7 cellular contexts compared by ENCODE assay signal in genomic region chr7:39791911-39792310, GRCh38.
DNase-seq lines count a peak whose midpoint lies in the region; ATAC-seq, FAIRE-seq and TF ChIP-seq lines count a peak whose summit lies in the region.
"Not testable (repeated sequence)": the region's sequence is repeated elsewhere in the genome, so short reads cannot be mapped to it uniquely, and the experiment has no call there.

No MANE protein-coding gene starts in this region.

- not testable (repeated sequence) for H4K91ac ChIP-seq in H1 (replicated peaks; ENCODE audit: insufficient read length, low read length)

- not testable (repeated sequence) for H2AFZ ChIP-seq in DND-41 (ENCODE audit: low read depth, low read length); H1 (ENCODE audit: low read length)

- not testable (repeated sequence) for H2BK20ac ChIP-seq in H1 (ENCODE audit: low read length)

- H3K14ac ChIP-seq in H1 (ENCODE audit: insufficient read length) = not testable (repeated sequence)

- not testable (repeated sequence) for H3K4me2 ChIP-seq in DND-41 (ENCODE audit: insufficient read depth, low read length); H1 (ENCODE audit: insufficient read depth in 1 of 2, low read depth in 2 of 2, low read length in 2 of 2); mesendoderm (ENCODE audit: low read length)

- H4K20me1 ChIP-seq in DND-41 (ENCODE audit: insufficient read depth, low read length); H1 (replicated peaks in 1 of 2; ENCODE audit: control insufficient read depth in 1 of 2, insufficient read depth in 2 of 2, low read length in 2 of 2): not testable (repeated sequence)

- H4K8ac ChIP-seq in H1 (ENCODE audit: extremely low read depth, insufficient read depth, low read length); mesendoderm (ENCODE audit: low read depth, low read length): not testable (repeated sequence)

- not testable (repeated sequence) for H2AK5ac ChIP-seq in H1 (ENCODE audit: low read depth, low read length); mesendoderm (ENCODE audit: low read length)

- H3K9me3 ChIP-seq in DND-41 (ENCODE audit: insufficient read depth, low read length, severe bottlenecking); Panc1 (ENCODE audit: control insufficient read depth, insufficient read depth, low read depth, low read length); H1 (ENCODE audit: insufficient read depth in 2 of 2, low read depth in 1 of 2, low read length in 1 of 2): not testable (repeated sequence)

- TF ChIP-seq CTCF in DND-41 (IDR thresholded peaks at IDR 0.05; ENCODE audit: borderline replicate concordance, extremely low read depth, low read length, poor library complexity, severe bottlenecking) (peak; percentile 26), Panc1 (IDR thresholded peaks at IDR 0.05) (peak; percentile 40), H1 (IDR thresholded peaks at IDR 0.05; ENCODE audit: control extremely low read depth in 1 of 3, insufficient read depth in 1 of 3, low read depth in 1 of 3, low read length in 3 of 3) (peak; percentile 42 to 53 (median 47))
- not testable (repeated sequence) for TF ChIP-seq CTCF in fibroblast of the aortic adventitia (IDR thresholded peaks at IDR 0.05; ENCODE audit: insufficient read depth, low read length)

- 81% methylated on average over 9 of the region's 16 CpGs; no CpG with 5 or more reads in 1 of the 2 experiments for WGBS in H1 (ENCODE audit: extremely low coverage in 1 of 2, insufficient coverage in 1 of 2, insufficient read length in 1 of 2, insufficient replicate concordance in 2 of 2, low coverage in 1 of 2, low lambda C conversion rate in 2 of 2, missing lambda C conversion rate in 1 of 2), 2 experiments
- no CpG with 5 or more reads among the region's 16 CpGs for WGBS in mesendoderm (ENCODE audit: extremely low coverage, insufficient coverage, low lambda C conversion rate)

- not testable (repeated sequence) for FAIRE-seq in H1 (lab: Jason Lieb, UNC)

- not testable (repeated sequence) for TF ChIP-seq EP300 in H1 (IDR thresholded peaks at IDR 0.05; ENCODE audit: borderline replicate concordance in 1 of 2, low read depth in 2 of 2, low read length in 2 of 2)

- H3K18ac ChIP-seq in H1 (ENCODE audit: extremely low read depth, low read length); mesendoderm (ENCODE audit: low read length): not testable (repeated sequence)

- H3K27ac Mint-ChIP-seq in activated naive CD4-positive, alpha-beta T cell treated with anti-CD3 and anti-CD28 coated beads for 36 hours = peak overlapping the region; percentile 18

- not testable (repeated sequence) for H2BK5ac ChIP-seq in H1 (ENCODE audit: low read depth, low read length); mesendoderm (ENCODE audit: low read length)

- CTCF ChIA-PET in Panc1 (lab: Charles Lee) (interaction anchor here (1.5 kb wide), 1 partner anchor 212 kb away, joined by 3 read pairs; no protein-coding TSS in a partner anchor), H1 (lab: Charles Lee; ENCODE audit: partially characterized antibody) (interaction anchor here (0.6 to 5.0 kb wide), 10 partner anchors 15 to 440 kb away, joined by 3 to 48 read pairs (median 4); no protein-coding TSS in a partner anchor)
- CTCF ChIA-PET in activated naive CD4-positive, alpha-beta T cell treated with anti-CD3 and anti-CD28 coated beads for 36 hours (lab: Charles Lee) = interaction anchor here (0.7 to 1.2 kb wide), 2 partner anchors 210 to 211 kb away, joined by 3 read pairs; no protein-coding TSS in a partner anchor

- DNase-seq in DND-41 = peak; percentile 7
- peak; percentile 0 for DNase-seq in H7
- not testable (repeated sequence) for DNase-seq in Panc1 (ENCODE audit: low read depth, low spot score)
- peak; percentile 28 for DNase-seq in activated naive CD4-positive, alpha-beta T cell treated with anti-CD3 and anti-CD28 coated beads for 36 hours
- peak in 1 of 2 experiments; percentile 64 for DNase-seq in H1 (ENCODE audit: low read depth in 1 of 2, low spot score in 2 of 2)
- peak; percentile 33 for DNase-seq in fibroblast of the aortic adventitia (ENCODE audit: low read depth)
- DNase-seq in mesendoderm = peak; percentile 57

- H3K4ac ChIP-seq in H1 (replicated peaks; ENCODE audit: insufficient read length, low read depth, low read length); mesendoderm (ENCODE audit: low read depth, low read length): not testable (repeated sequence)

- not testable (repeated sequence) for H3K27ac ChIP-seq in DND-41 (ENCODE audit: low read length); Panc1 (ENCODE audit: low read length); H1 (ENCODE audit: low read depth, low read length); mesendoderm (ENCODE audit: low read depth, low read length)

- not testable (repeated sequence) for H3K4me3 Mint-ChIP-seq in activated naive CD4-positive, alpha-beta T cell treated with anti-CD3 and anti-CD28 coated beads for 36 hours

- H3K27me3 ChIP-seq in DND-41 (ENCODE audit: insufficient read depth, low read length, poor library complexity); H7 (ENCODE audit: control insufficient read depth, insufficient read depth, low read length); Panc1 (ENCODE audit: control insufficient read depth, insufficient read depth, low read length); H1 (replicated peaks in 1 of 4; ENCODE audit: control insufficient read depth in 3 of 4, extremely low read depth in 1 of 4, insufficient read depth in 3 of 4, low read length in 3 of 4); mesendoderm (ENCODE audit: insufficient read depth, low read length, poor library complexity): not testable (repeated sequence)

- H3K36me3 Mint-ChIP-seq in activated naive CD4-positive, alpha-beta T cell treated with anti-CD3 and anti-CD28 coated beads for 36 hours (ENCODE audit: low read depth) = not testable (repeated sequence)

- H3K4me3 ChIP-seq in DND-41 (ENCODE audit: low read depth in 1 of 2, low read length in 2 of 2); H7 (ENCODE audit: insufficient read depth, low read depth, low read length); Panc1 (ENCODE audit: low read depth in 2 of 2, low read length in 2 of 2); H1 (ENCODE audit: extremely low read depth in 1 of 4, insufficient read depth in 2 of 4, low read depth in 3 of 4, low read length in 4 of 4); fibroblast of the aortic adventitia (ENCODE audit: low read depth, low read length); mesendoderm (ENCODE audit: low read length): not testable (repeated sequence)

- BruUV-seq in Panc1 (replicated peaks; lab: Mats Ljungman, UMichigan) = not testable (repeated sequence)

- not testable (repeated sequence) for H2BK12ac ChIP-seq in H1 (ENCODE audit: low read depth, low read length)

- in situ Hi-C loops in Panc1 (cut with HindIII; ENCODE audit: low pct_unique_long_range_greater_than_20kb, low sequenced_read_pairs) = not testable (repeated sequence)

- intact Hi-C loops in Panc1 (cut with micrococcal nuclease; ENCODE audit: unreplicated experiment) = not testable (repeated sequence)
- intact Hi-C loops in activated naive CD4-positive, alpha-beta T cell treated with anti-CD3 and anti-CD28 coated beads for 36 hours (cut with micrococcal nuclease) = loop anchor here (1.0 kb wide), 1 partner anchor 212 kb away; no protein-coding TSS in a partner anchor

- not testable (repeated sequence) for H3K36me3 ChIP-seq in DND-41 (ENCODE audit: insufficient read depth, low read length); H7 (replicated peaks; ENCODE audit: control insufficient read depth, insufficient read depth, low read length); Panc1 (ENCODE audit: control insufficient read depth, insufficient read depth, low read length); mesendoderm (ENCODE audit: control insufficient read depth, insufficient read depth, low read length)
- H3K36me3 ChIP-seq in H1 (ENCODE audit: control insufficient read depth in 2 of 4, insufficient read depth in 4 of 4, low read length in 3 of 4) = peaks cover 0 to 20% (median 0%) of the 10 kb centered on the region in 4 experiments; a peak in 2 of 8 replicates

- not testable (repeated sequence) for H3K56ac ChIP-seq in H1 (replicated peaks; ENCODE audit: insufficient read length, low read depth, low read length); mesendoderm (ENCODE audit: low read length)

- H3K4me1 Mint-ChIP-seq in activated naive CD4-positive, alpha-beta T cell treated with anti-CD3 and anti-CD28 coated beads for 36 hours (ENCODE audit: low read depth) = not testable (repeated sequence)

- H3K4me1 ChIP-seq in DND-41 (ENCODE audit: insufficient read depth, low read length); Panc1 (ENCODE audit: control insufficient read depth, insufficient read depth, low read length); H1 (replicated peaks in 1 of 4; ENCODE audit: control insufficient read depth in 3 of 4, insufficient read depth in 4 of 4, low read length in 3 of 4); mesendoderm (ENCODE audit: control insufficient read depth, low read depth, low read length): not testable (repeated sequence)

- H2BK120ac ChIP-seq in H1 (replicated peaks; ENCODE audit: low read depth, low read length); mesendoderm (ENCODE audit: low read depth, low read length): not testable (repeated sequence)

- POLR2A ChIA-PET in Panc1 (lab: Charles Lee); H1 (lab: Charles Lee; ENCODE audit: partially characterized antibody): not testable (repeated sequence)

- not testable (repeated sequence) for H3K23me2 ChIP-seq in H1 (ENCODE audit: low read depth, low read length)

- not testable (repeated sequence) for H3K79me2 ChIP-seq in DND-41 (ENCODE audit: insufficient read depth, low read length); H1 (ENCODE audit: control insufficient read depth in 1 of 2, insufficient read depth in 2 of 2, low read length in 2 of 2); mesendoderm (ENCODE audit: control insufficient read depth, insufficient read depth, low read length)

- not testable (repeated sequence) for H3K9ac ChIP-seq in DND-41 (ENCODE audit: low read depth, low read length); H1 (replicated peaks in 1 of 4; ENCODE audit: extremely low read depth in 1 of 4, low read depth in 3 of 4, low read length in 3 of 4); mesendoderm (ENCODE audit: low read length)

- not testable (repeated sequence) for H4K5ac ChIP-seq in H1 (ENCODE audit: insufficient read length, low read depth, low read length); mesendoderm (ENCODE audit: low read length)

- not testable (repeated sequence) for H3K27me3 Mint-ChIP-seq in activated naive CD4-positive, alpha-beta T cell treated with anti-CD3 and anti-CD28 coated beads for 36 hours (ENCODE audit: low read depth)

- not testable (repeated sequence) for H3K79me1 ChIP-seq in H1 (ENCODE audit: low read depth, low read length); mesendoderm (ENCODE audit: low read length)

- TF ChIP-seq POLR2A in H1 (IDR thresholded peaks at IDR 0.05; ENCODE audit: control extremely low read depth in 1 of 2, low read depth in 2 of 2, low read length in 2 of 2) = not testable (repeated sequence)

- H3K9me3 Mint-ChIP-seq in activated naive CD4-positive, alpha-beta T cell treated with anti-CD3 and anti-CD28 coated beads for 36 hours = not testable (repeated sequence)

- H3K23ac ChIP-seq in H1 (ENCODE audit: insufficient read length); mesendoderm (ENCODE audit: low read length): not testable (repeated sequence)

- H2BK15ac ChIP-seq in H1 (ENCODE audit: low read length); mesendoderm (replicated peaks; ENCODE audit: low read depth): not testable (repeated sequence)

- TF ChIP-seq RAD21 in H1 (IDR thresholded peaks at IDR 0.05 in 1 of 2, conservative IDR thresholded peaks at IDR 0.05 in 1 of 2; ENCODE audit: low read depth in 2 of 2, low read length in 2 of 2) = peak; percentile 50 to 57

- not testable (repeated sequence) for ATAC-seq in DND-41 (ENCODE audit: insufficient read depth, low read depth); Panc1
